In the genomic region with DNA sequence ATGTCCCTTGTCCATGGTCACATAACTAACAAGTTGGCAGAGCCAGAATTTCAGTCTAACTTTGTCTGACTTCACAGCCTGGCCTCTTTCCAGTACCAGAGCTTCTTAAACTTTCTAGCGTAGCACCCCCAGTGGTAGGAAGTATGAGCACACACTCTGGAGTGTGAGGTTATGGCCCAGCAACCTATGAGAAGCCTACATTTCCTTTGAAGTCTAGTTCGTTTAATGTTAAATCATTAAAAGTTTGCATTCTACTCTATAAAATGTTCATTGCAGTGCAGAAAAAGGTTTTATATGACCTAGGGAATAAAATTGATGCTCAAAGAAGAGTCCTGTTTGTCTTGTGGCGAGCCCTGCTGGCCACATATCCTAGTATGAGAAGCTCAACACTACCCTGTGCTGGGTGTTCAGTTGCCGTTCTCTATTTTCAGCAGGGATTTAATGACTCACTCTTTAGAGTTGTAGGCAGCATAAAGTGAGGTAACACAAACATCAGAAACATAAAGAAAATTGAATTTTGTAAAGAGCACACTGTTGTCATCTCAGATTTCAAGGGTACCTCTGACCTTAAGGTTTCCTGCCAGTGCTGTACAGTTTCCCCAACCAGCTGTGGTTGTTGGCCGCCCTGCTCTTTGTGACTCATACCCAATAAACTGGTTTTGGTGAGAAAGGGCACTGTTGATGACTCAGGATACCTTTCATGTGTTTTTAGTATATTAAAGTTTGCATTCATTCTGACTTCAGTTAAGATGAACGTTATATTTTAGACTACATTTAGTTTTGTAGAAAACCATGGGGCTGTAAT, we compare ENCODE assay signal across 8 cellular contexts. TPM values are rescaled to one million over a fixed set of nuclear protein-coding genes. Genes with fewer than 3 reads are reported as not detected.
A peak's percentile ranks its signal among the peaks of the same experiment; 100 is the strongest.
DNase-seq lines count a peak whose midpoint lies in the region; ATAC-seq and TF ChIP-seq lines count a peak whose summit lies in the region.

No MANE protein-coding gene starts in this region.

- no peaks in the 10 kb centered on the region for H3K9me3 ChIP-seq in Panc1 (ENCODE audit: control insufficient read depth, insufficient read depth, low read depth, low read length)

- H3K4me1 Mint-ChIP-seq in activated T-cell treated with anti-CD3 and anti-CD28 coated beads, Interleukin-2, amount 50 U/mL, for 4 hours (ENCODE audit: low read depth): peaks cover 29% of the 10 kb centered on the region

- H3K27me3 ChIP-seq in Panc1 (ENCODE audit: control insufficient read depth, insufficient read depth, low read length): no peaks in the 10 kb centered on the region

- peaks cover 38% of the 10 kb centered on the region for H3K36me3 Mint-ChIP-seq in activated T-cell treated with anti-CD3 and anti-CD28 coated beads, Interleukin-2, amount 50 U/mL, for 4 hours (ENCODE audit: insufficient read depth)

- peaks cover 8% of the 10 kb centered on the region; the same call in 1 of the 2 replicates for H3K36me3 ChIP-seq in Panc1 (ENCODE audit: control insufficient read depth, insufficient read depth, low read length)

- in situ Hi-C loops in Panc1 (cut with HindIII; ENCODE audit: low pct_unique_long_range_greater_than_20kb, low sequenced_read_pairs): no loop called here

- POLR2A ChIA-PET in Panc1 (lab: Charles Lee): no interaction called here

- intact Hi-C loops in Panc1 (cut with micrococcal nuclease; ENCODE audit: unreplicated experiment): no loop called here

- TF ChIP-seq CTCF in Panc1 (IDR thresholded peaks at IDR 0.05): peak; percentile 86

- CTCF ChIA-PET in Panc1 (lab: Charles Lee): interaction anchor here (0.7 to 1.6 kb wide), 4 partner anchors 14 to 153 kb away, joined by 3 to 5 read pairs (median 4); partner anchors contain the start of gene MCCC2

- DNase-seq in Ammon's horn (ENCODE audit: low spot score) (peak; percentile 27), Panc1 (ENCODE audit: low read depth, low spot score) (peak; percentile 91), fibroblast of peridontal ligament (ENCODE audit: extremely low read depth) (peak; percentile 97), pons (ENCODE audit: low spot score) (peak; percentile 59), ureter (ENCODE audit: low spot score) (peak; percentile 75)
- peak; percentile 68 for DNase-seq in activated T-cell treated with anti-CD3 and anti-CD28 coated beads, Interleukin-2, amount 50 U/mL, for 4 hours

- no peak overlapping the region for H3K4me3 Mint-ChIP-seq in activated T-cell treated with anti-CD3 and anti-CD28 coated beads, Interleukin-2, amount 50 U/mL, for 4 hours

- ATAC-seq in GM18870 (IDR thresholded peaks at IDR 0.05; ENCODE audit: unreplicated experiment) (peak; percentile 80), HG03097 (IDR thresholded peaks at IDR 0.05; ENCODE audit: low FRiP score, unreplicated experiment) (peak; percentile 86), Panc1 (peak; percentile 95)
- ATAC-seq in activated T-cell treated with anti-CD3 and anti-CD28 coated beads, Interleukin-2, amount 50 U/mL, for 4 hours: peak; percentile 96

- BruUV-seq in Panc1 (replicated peaks; lab: Mats Ljungman, UMichigan): no TSS peak

- H3K4me1 ChIP-seq in Panc1 (ENCODE audit: control insufficient read depth, insufficient read depth, low read length): peaks cover 25% of the 10 kb centered on the region

- H3K27me3 Mint-ChIP-seq in activated T-cell treated with anti-CD3 and anti-CD28 coated beads, Interleukin-2, amount 50 U/mL, for 4 hours (ENCODE audit: low read depth): no peaks in the 10 kb centered on the region

- H3K9me3 Mint-ChIP-seq in activated T-cell treated with anti-CD3 and anti-CD28 coated beads, Interleukin-2, amount 50 U/mL, for 4 hours: no peaks in the 10 kb centered on the region

- peak overlapping the region in 1 of 2 experiments; percentile 1; a peak in 1 of 4 replicates for H3K4me3 ChIP-seq in Panc1 (ENCODE audit: low read depth in 2 of 2, low read length in 2 of 2)

- peak overlapping the region; percentile 69 for H3K27ac ChIP-seq in Panc1 (ENCODE audit: low read length)

RNA-seq across cellular contexts. Expression of gene MCCC2, which starts 14.3 kb away (rescaled TPM):
- total RNA-seq in Panc1 (2021; ENCODE audit: unreplicated experiment): 74.1 TPM
- polyA plus RNA-seq in Panc1 (2012; ENCODE audit: insufficient read length): 35.9 TPM
- total RNA-seq in activated T-cell treated with anti-CD3 and anti-CD28 coated beads, Interleukin-2, amount 50 U/mL, for 4 hours: 10 to 100 TPM; 44.7 to 50.1 (median 48.3) TPM
- 126 TPM for total RNA-seq in ureter

Comparison
In these comparisons a context has a peak if more than half of its experiments do, and no peak if none do; other contexts are left out.
1. DNase-seq: peak in every context shown above with its lines; median percentile 97 in fibroblast of peridontal ligament; 91 in Panc1; 75 in ureter; 68 in activated T-cell treated with anti-CD3 and anti-CD28 coated beads, Interleukin-2, amount 50 U/mL, for 4 hours; 59 in pons; 27 in Ammon's horn.